In the genomic region with DNA sequence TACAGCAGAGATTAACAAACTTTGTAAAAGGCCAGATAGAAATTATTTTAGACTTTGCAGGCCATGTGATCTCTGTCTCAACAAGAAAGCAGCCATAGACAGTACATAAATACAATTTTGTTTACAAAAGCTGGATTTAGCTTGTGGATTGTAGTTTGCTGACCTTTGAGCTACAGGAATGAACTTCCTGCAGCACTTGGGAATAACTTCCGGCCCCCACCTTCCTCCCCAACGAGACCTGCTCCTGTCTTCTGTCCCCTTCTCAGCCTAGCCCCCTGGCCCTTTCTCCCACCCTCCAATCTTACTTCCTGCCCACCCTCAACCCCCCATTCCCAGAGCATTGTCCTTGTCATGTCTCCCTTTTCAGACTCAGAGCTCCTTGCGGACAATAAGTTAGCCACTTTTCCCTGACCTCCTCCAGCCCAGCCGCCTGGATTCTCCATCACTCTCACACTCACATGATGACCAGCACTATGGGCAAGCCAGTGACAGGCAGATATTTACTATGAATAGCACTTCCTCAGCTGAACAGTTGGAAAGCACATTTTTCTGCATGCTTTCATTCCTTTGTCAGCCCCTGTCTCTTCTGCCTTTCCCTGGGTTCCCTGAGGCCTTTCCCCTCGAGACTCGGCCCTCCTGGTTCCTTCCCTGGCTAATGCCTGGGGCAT, we compare ENCODE assay signal across 20 cellular contexts. TPM values are rescaled to one million over a fixed set of nuclear protein-coding genes. Genes with fewer than 3 reads are reported as not detected.
DNase-seq lines count a peak whose midpoint lies in the region; ATAC-seq and TF ChIP-seq lines count a peak whose summit lies in the region.
"Had no signal": no experiment of that assay in that cellular context is flagged by ENCODE, and none has a peak within 500 bp of the region (broad histone marks: within the 10 kb centered on the region; RNA-seq: fewer than 3 reads in every experiment).

No MANE protein-coding gene starts in this region.

- H3K4me2 ChIP-seq in IMR-90 (ENCODE audit: low read depth, low read length): no peak overlapping the region
- H3K4me2 ChIP-seq in neuronal stem cell (ENCODE audit: insufficient read depth, low read length, poor library complexity, severe bottlenecking): no peak overlapping the region
- H3K4me2 ChIP-seq: BLaER1 had no signal

- dilution Hi-C loops in IMR-90 (cut with HindIII; ENCODE audit: low sequenced_read_pairs, unreplicated experiment): no loop called here

- H3K4me3 ChIP-seq in IMR-90 (ENCODE audit: insufficient read depth, low read depth, low read length) (no peak overlapping the region), neuronal stem cell (ENCODE audit: low read length in 2 of 2) (no peak overlapping the region)
- H3K4me3 ChIP-seq: BLaER1, HAP-1, K562 had no signal

- H2BK5ac ChIP-seq in IMR-90 (ENCODE audit: low read depth, low read length, poor library complexity, severe bottlenecking) (peak overlapping the region; percentile 59), neuronal stem cell (ENCODE audit: low read length) (no peak overlapping the region)

- H2AFZ ChIP-seq in IMR-90 (replicated peaks; ENCODE audit: low read length, poor library complexity): peak overlapping the region; percentile 71
- H2AFZ ChIP-seq in neuronal stem cell (ENCODE audit: low read length): peak overlapping the region; percentile 85

- H3K9me3 ChIP-seq in IMR-90 (ENCODE audit: control insufficient read depth, insufficient read depth, low read length) (no peaks in the 10 kb centered on the region), neuronal stem cell (replicated peaks in 1 of 2; ENCODE audit: control insufficient read depth in 2 of 2, insufficient read depth in 1 of 2, low read depth in 1 of 2, low read length in 2 of 2) (peaks cover 0 to 10% of the 10 kb centered on the region in 2 donors)
- H3K9me3 ChIP-seq: BLaER1, HAP-1 had no signal

- H2BK120ac ChIP-seq in IMR-90 (ENCODE audit: low read depth, low read length): no peak overlapping the region
- no peak overlapping the region for H2BK120ac ChIP-seq in neuronal stem cell (ENCODE audit: low read depth, low read length)

- H3K23ac ChIP-seq in IMR-90 (ENCODE audit: low read depth, low read length): no peak overlapping the region
- H3K23ac ChIP-seq in neuronal stem cell (ENCODE audit: low read depth, low read length, poor library complexity): no peak overlapping the region

- H2AK5ac ChIP-seq in IMR-90 (ENCODE audit: low read depth, low read length) (peak overlapping the region; percentile 44; the same call in 1 of the 2 replicates), neuronal stem cell (ENCODE audit: low read depth, low read length) (no peak overlapping the region)

- no peak for TF ChIP-seq RAD21 in IMR-90 (IDR thresholded peaks at IDR 0.05; ENCODE audit: low read length)

- H3K14ac ChIP-seq in IMR-90 (replicated peaks; ENCODE audit: low read depth, low read length) (peak overlapping the region; percentile 65), neuronal stem cell (ENCODE audit: low read length) (no peak overlapping the region)

- no peak overlapping the region for H2BK12ac ChIP-seq in neuronal stem cell (ENCODE audit: low read length)

- peaks cover 10% of the 10 kb centered on the region for H3K4me1 ChIP-seq in IMR-90 (ENCODE audit: control insufficient read depth, insufficient read depth, low read length)
- H3K4me1 ChIP-seq in neuronal stem cell (ENCODE audit: control insufficient read depth in 2 of 2, insufficient read depth in 1 of 2, low read depth in 1 of 2, low read length in 2 of 2): peaks cover 6 to 11% of the 10 kb centered on the region in 2 donors
- H3K4me1 ChIP-seq: HAP-1 had no signal

- peaks cover 6% of the 10 kb centered on the region for H3K9me1 ChIP-seq in IMR-90 (ENCODE audit: insufficient read depth, low read length)

- no peak overlapping the region for H3K4me3 Mint-ChIP-seq in activated CD8-positive, alpha-beta memory T cell treated with anti-CD3 and anti-CD28 coated beads, Interleukin-2, amount 10 ng/mL, durations not matched to agents 7 days and 5 days
- H3K4me3 Mint-ChIP-seq: CD8-positive, alpha-beta T cell had no signal

- H3K27ac ChIP-seq in IMR-90 (ENCODE audit: insufficient read depth, low read length): peak overlapping the region; percentile 55; the same call in 1 of the 2 replicates
- no peak overlapping the region for H3K27ac ChIP-seq in neuronal stem cell (replicated peaks; ENCODE audit: low read length)
- H3K27ac ChIP-seq: BLaER1, HL-60 had no signal

- no peak overlapping the region; the same call in 1 of the 2 replicates for H4K5ac ChIP-seq in IMR-90 (ENCODE audit: low read depth, low read length)

- no TSS peak for BruUV-seq in IMR-90 (replicated peaks; lab: Mats Ljungman, UMichigan)

- 0 out of 2 replicates have a peak overlapping the region, but pooled peaks have one; percentile 23 for H3K18ac ChIP-seq in IMR-90 (ENCODE audit: low read depth, low read length)
- H3K18ac ChIP-seq in neuronal stem cell (ENCODE audit: low read length): no peak overlapping the region

- no peak overlapping the region; the same call in 1 of the 2 replicates for H4K91ac ChIP-seq in IMR-90 (ENCODE audit: insufficient read depth, low read depth, low read length)
- H4K91ac ChIP-seq in neuronal stem cell (ENCODE audit: low read depth, low read length, poor library complexity): no peak overlapping the region

- H2BK20ac ChIP-seq in IMR-90 (ENCODE audit: low read depth, low read length): no peak overlapping the region

- TF ChIP-seq CTCF in IMR-90 (conservative IDR thresholded peaks at IDR 0.05; ENCODE audit: low read depth, low read length): no peak

- DNase-seq in activated CD8-positive, alpha-beta memory T cell treated with anti-CD3 and anti-CD28 coated beads, Interleukin-2, amount 50 U/mL, for 48 hours: peak; percentile 17
- no peak for DNase-seq in activated CD8-positive, alpha-beta memory T cell treated with anti-CD3 and anti-CD28 coated beads, Interleukin-2, amount 10 ng/mL, durations not matched to agents 7 days and 5 days
- peak; percentile 25 for DNase-seq in IMR-90
- DNase-seq in foreskin melanocyte: peak; percentile 81
- no peak for DNase-seq in neuronal stem cell (ENCODE audit: low spot score)
- DNase-seq in AG08395 (ENCODE audit: low spot score): no peak
- DNase-seq in NCI-H2107 (lab: John Stamatoyannopoulos, UW): no peak
- DNase-seq in effector CD4-positive, alpha-beta T cell: no peak
- DNase-seq: 8988T; CD8-positive, alpha-beta T cell; NCI-H1417; NCI-H187 treated with DMSO at 0.1 percent for 48 hours; NCI-H2171 treated with DMSO at 0.1 percent for 48 hours; NCI-H446 treated with DMSO at 0.1 percent for 48 hours; NK-92 treated with Interleukin-12 subunit alpha and Interleukin-12 subunit beta, amount 100 ng/mL, for 24 hours; OCI-M1 had no signal

- intact Hi-C loops in IMR-90 (cut with micrococcal nuclease): no loop called here

- POLR2A ChIA-PET in IMR-90 (lab: Charles Lee; ENCODE audit: unreplicated experiment): no interaction called here

- no peak overlapping the region for H3K9ac ChIP-seq in IMR-90 (ENCODE audit: low read depth, low read length)
- H3K9ac ChIP-seq in neuronal stem cell (ENCODE audit: low read depth, low read length, poor library complexity): no peak overlapping the region
- H3K9ac ChIP-seq: BLaER1 had no signal

- no peak overlapping the region for H3K56ac ChIP-seq in IMR-90 (ENCODE audit: extremely low read depth, insufficient read depth, low read length)

- CTCF ChIA-PET in activated CD8-positive, alpha-beta memory T cell treated with anti-CD3 and anti-CD28 coated beads, Interleukin-2, amount 10 ng/mL, durations not matched to agents 7 days and 5 days (lab: Charles Lee): interaction anchor here (0.9 to 1.4 kb wide), 3 partner anchors 22 to 65 kb away, joined by 3 to 7 read pairs (median 3); no protein-coding TSS in a partner anchor
- CTCF ChIA-PET in IMR-90 (lab: Yijun Ruan, JAX): interaction anchor here (1.2 to 1.4 kb wide), 2 partner anchors 65 to 72 kb away, joined by 3 to 4 read pairs; no protein-coding TSS in a partner anchor

- in situ Hi-C loops in IMR-90 (cut with MboI; ENCODE audit: low sequenced_read_pairs): no loop called here

- WGBS in IMR-90 (ENCODE audit: extremely low coverage in 2 of 2, insufficient read length in 1 of 2), 2 experiments: 20% methylated on average over 3 of the region's 6 CpGs; no CpG with 5 or more reads in 1 of the 2 experiments
- WGBS in neuronal stem cell (ENCODE audit: extremely low coverage in 2 of 2, insufficient read length in 2 of 2, insufficient replicate concordance in 1 of 2), 2 donors: no CpG with 5 or more reads among the region's 6 CpGs

- H2BK15ac ChIP-seq in IMR-90 (ENCODE audit: low read depth, low read length): no peak overlapping the region
- no peak overlapping the region for H2BK15ac ChIP-seq in neuronal stem cell (ENCODE audit: low read length)

- peaks cover 19% of the 10 kb centered on the region for H3K27me3 Mint-ChIP-seq in activated CD8-positive, alpha-beta memory T cell treated with anti-CD3 and anti-CD28 coated beads, Interleukin-2, amount 10 ng/mL, durations not matched to agents 7 days and 5 days

- H3K79me1 ChIP-seq in IMR-90 (ENCODE audit: low read depth in 1 of 2, low read length in 2 of 2): no peaks in the 10 kb centered on the region
- H3K79me1 ChIP-seq in neuronal stem cell (ENCODE audit: low read depth, low read length): no peaks in the 10 kb centered on the region

- H3K27ac Mint-ChIP-seq in activated CD8-positive, alpha-beta memory T cell treated with anti-CD3 and anti-CD28 coated beads, Interleukin-2, amount 10 ng/mL, durations not matched to agents 7 days and 5 days: no peak overlapping the region
- H3K27ac Mint-ChIP-seq: CD8-positive, alpha-beta T cell had no signal

- H3K4ac ChIP-seq in IMR-90 (ENCODE audit: low read depth, low read length) (peak overlapping the region; percentile 54; the same call in 1 of the 2 replicates), neuronal stem cell (ENCODE audit: low read length) (no peak overlapping the region)

- peak overlapping the region; percentile 17 to 48; a peak in 2 of 4 replicates for H4K8ac ChIP-seq in IMR-90 (ENCODE audit: low read depth in 2 of 2, low read length in 2 of 2)
- no peak overlapping the region for H4K8ac ChIP-seq in neuronal stem cell (ENCODE audit: low read depth, low read length)

- H4K20me1 ChIP-seq in IMR-90 (ENCODE audit: insufficient read depth, low read length): no peaks in the 10 kb centered on the region; the same call in 1 of the 2 replicates

- peaks cover 3% of the 10 kb centered on the region for H3K9me3 Mint-ChIP-seq in activated CD8-positive, alpha-beta memory T cell treated with anti-CD3 and anti-CD28 coated beads, Interleukin-2, amount 10 ng/mL, durations not matched to agents 7 days and 5 days (ENCODE audit: low read depth)
- H3K9me3 Mint-ChIP-seq: CD8-positive, alpha-beta T cell had no signal

- peaks cover 9% of the 10 kb centered on the region for H3K4me1 Mint-ChIP-seq in activated CD8-positive, alpha-beta memory T cell treated with anti-CD3 and anti-CD28 coated beads, Interleukin-2, amount 10 ng/mL, durations not matched to agents 7 days and 5 days

- no peaks in the 10 kb centered on the region for H3K36me3 Mint-ChIP-seq in activated CD8-positive, alpha-beta memory T cell treated with anti-CD3 and anti-CD28 coated beads, Interleukin-2, amount 10 ng/mL, durations not matched to agents 7 days and 5 days
- H3K36me3 Mint-ChIP-seq: CD8-positive, alpha-beta T cell had no signal

- TF ChIP-seq POLR2A in IMR-90 (IDR thresholded peaks at IDR 0.05; ENCODE audit: low read depth, low read length): no peak

- H2AK9ac ChIP-seq in IMR-90 (replicated peaks; ENCODE audit: low read depth, low read length, poor library complexity): peak overlapping the region; percentile 62

- no peak for ATAC-seq in activated CD8-positive, alpha-beta memory T cell treated with anti-CD3 and anti-CD28 coated beads, Interleukin-2, amount 10 ng/mL, durations not matched to agents 7 days and 5 days
- peak; percentile 3; the same call in 1 of the 2 replicates for ATAC-seq in IMR-90 (ENCODE audit: low read depth)
- ATAC-seq: CD8-positive, alpha-beta T cell; K562 had no signal

- H3K27me3 ChIP-seq in IMR-90 (ENCODE audit: control insufficient read depth, insufficient read depth, low read length) (no peaks in the 10 kb centered on the region), neuronal stem cell (ENCODE audit: control insufficient read depth in 3 of 3, insufficient read depth in 3 of 3, low read depth in 1 of 3, low read length in 3 of 3) (no peaks in the 10 kb centered on the region)

- H3K36me3 ChIP-seq in IMR-90 (ENCODE audit: control insufficient read depth, insufficient read depth, low read length) (no peaks in the 10 kb centered on the region), neuronal stem cell (replicated peaks in 1 of 2; ENCODE audit: control insufficient read depth in 2 of 2, insufficient read depth in 2 of 2, low read length in 2 of 2) (peaks cover 0 to 3% of the 10 kb centered on the region in 2 donors)
- H3K36me3 ChIP-seq: BLaER1, HAP-1 had no signal

RNA-seq across cellular contexts. Expression of a gene that starts 27.6 kb away (rescaled TPM):
- not detected for total RNA-seq in activated CD8-positive, alpha-beta memory T cell treated with anti-CD3 and anti-CD28 coated beads, Interleukin-2, amount 10 ng/mL, durations not matched to agents 7 days and 5 days
- total RNA-seq in IMR-90 (2012; rRNA removed): not detected in 2 replicates
- polyA plus RNA-seq in IMR-90 (2012; rRNA removed): not detected in 2 replicates
- not detected in 2 replicates for polyA plus RNA-seq in IMR-90 (2012; cell fraction: cytosol; rRNA removed)
- not detected in 2 replicates for polyA plus RNA-seq in IMR-90 (2012; cell fraction: nucleus; rRNA removed; ENCODE audit: low replicate concordance)
- polyA plus RNA-seq in neuronal stem cell (2013, experiment 1 of 2): 1.2 TPM
- polyA plus RNA-seq in neuronal stem cell (2013, experiment 2 of 2): 1.1 TPM
- total RNA-seq: CD8-positive, alpha-beta T cell; K562 had no signal
- polyA plus RNA-seq: K562 had no signal

RNA-seq across cellular contexts. Expression of a gene that starts 33.3 kb away (rescaled TPM):
- total RNA-seq in activated CD8-positive, alpha-beta memory T cell treated with anti-CD3 and anti-CD28 coated beads, Interleukin-2, amount 10 ng/mL, durations not matched to agents 7 days and 5 days: 10 to 100 TPM; 10.3 to 11.3 TPM
- 78.0 and 80.0 TPM in 2 replicates for total RNA-seq in IMR-90 (2012; rRNA removed)
- polyA plus RNA-seq in IMR-90 (2012; rRNA removed): 202 and 213 TPM in 2 replicates
- polyA plus RNA-seq in IMR-90 (2012; cell fraction: cytosol; rRNA removed): 91.6 and 164 TPM in 2 replicates
- 230 and 543 TPM in 2 replicates for polyA plus RNA-seq in IMR-90 (2012; cell fraction: nucleus; rRNA removed; ENCODE audit: low replicate concordance)
- 8.3 TPM for polyA plus RNA-seq in neuronal stem cell (2013, experiment 1 of 2)
- polyA plus RNA-seq in neuronal stem cell (2013, experiment 2 of 2): 6.8 TPM

RNA-seq across cellular contexts. Expression of a gene that starts 53.6 kb away (rescaled TPM):
- total RNA-seq in activated CD8-positive, alpha-beta memory T cell treated with anti-CD3 and anti-CD28 coated beads, Interleukin-2, amount 10 ng/mL, durations not matched to agents 7 days and 5 days: under 1 TPM in 1 of 2 experiments, not detected in 1; 0.23 TPM
- not detected in 2 replicates for total RNA-seq in IMR-90 (2012; rRNA removed)
- not detected in 2 replicates for polyA plus RNA-seq in IMR-90 (2012; rRNA removed)
- polyA plus RNA-seq in IMR-90 (2012; cell fraction: cytosol; rRNA removed): not detected in 2 replicates
- polyA plus RNA-seq in IMR-90 (2012; cell fraction: nucleus; rRNA removed; ENCODE audit: low replicate concordance): 0.13 and 0.17 TPM in 2 replicates
- 0.45 TPM for polyA plus RNA-seq in neuronal stem cell (2013, experiment 1 of 2)
- polyA plus RNA-seq in neuronal stem cell (2013, experiment 2 of 2): 0.61 TPM

Comparison
In these comparisons a context has a peak if more than half of its experiments do, and no peak if none do; other contexts are left out.
1. DNase-seq: peak in activated CD8-positive, alpha-beta memory T cell treated with anti-CD3 and anti-CD28 coated beads, Interleukin-2, amount 50 U/mL, for 48 hours (single experiment), IMR-90 (single experiment) and foreskin melanocyte (single experiment); none in activated CD8-positive, alpha-beta memory T cell treated with anti-CD3 and anti-CD28 coated beads, Interleukin-2, amount 10 ng/mL, durations not matched to agents 7 days and 5 days (single experiment), neuronal stem cell (single experiment), AG08395 (single experiment), NCI-H2107 (single experiment) and effector CD4-positive, alpha-beta T cell (single experiment).